In the genomic region with DNA sequence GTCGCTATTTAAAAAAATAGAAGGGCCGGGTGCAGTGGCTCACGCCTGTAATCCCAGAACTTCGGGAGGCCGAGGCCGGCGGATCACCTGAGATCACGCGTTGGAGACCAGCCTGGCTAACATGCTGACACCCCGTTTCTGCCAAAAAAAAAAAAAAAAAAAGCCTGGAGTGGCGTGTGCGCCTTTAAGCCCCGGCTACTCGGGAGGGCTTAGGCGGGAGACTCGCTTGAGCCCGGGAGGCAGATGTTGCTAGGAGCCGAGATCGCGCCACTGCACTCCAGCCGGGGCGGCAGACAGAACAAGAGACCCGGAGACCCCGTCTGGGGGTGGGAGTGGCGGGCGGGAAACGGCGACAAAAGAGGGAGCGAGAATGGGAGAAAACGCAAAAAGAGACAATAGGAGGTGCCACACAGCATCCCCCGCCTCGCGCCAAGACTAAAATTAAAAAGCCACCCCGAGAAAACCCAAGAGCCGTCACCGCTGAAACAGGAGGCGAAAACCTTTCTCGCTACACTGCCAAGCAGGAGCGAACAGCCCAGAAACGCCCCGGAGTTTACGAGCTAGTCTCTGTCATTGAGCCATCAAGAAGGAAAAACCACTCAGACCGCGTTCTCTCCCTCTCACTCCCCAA, we compare ENCODE assay signal across 8 cellular contexts. TPM values are rescaled to one million over a fixed set of nuclear protein-coding genes. Genes with fewer than 3 reads are reported as not detected.
DNase-seq lines count a peak whose midpoint lies in the region; ATAC-seq and TF ChIP-seq lines count a peak whose summit lies in the region.
"Not testable (repeated sequence)": the region's sequence is repeated elsewhere in the genome, so short reads cannot be mapped to it uniquely, and the experiment has no call there.

No MANE protein-coding gene starts in this region.

- H3K27me3 Mint-ChIP-seq in activated CD8-positive, alpha-beta T cell treated with anti-CD3 and anti-CD28 coated beads, Interleukin-2, amount 10 ng/mL, durations not matched to agents 7 days and 5 days (ENCODE audit: low read depth) = not testable (repeated sequence)

- H3K9ac ChIP-seq in BLaER1; trophoblast cell (ENCODE audit: low read length): not testable (repeated sequence)

- not testable (repeated sequence) for H3K9me3 Mint-ChIP-seq in activated CD8-positive, alpha-beta T cell treated with anti-CD3 and anti-CD28 coated beads, Interleukin-2, amount 10 ng/mL, durations not matched to agents 7 days and 5 days (ENCODE audit: insufficient read depth)

- H2AFZ ChIP-seq in OCI-LY7 (ENCODE audit: low read length); trophoblast cell (ENCODE audit: insufficient read depth, low read length, poor library complexity): not testable (repeated sequence)

- not testable (repeated sequence) for H3K4ac ChIP-seq in trophoblast cell (ENCODE audit: low read depth, low read length)

- not testable (repeated sequence) for H3K4me2 ChIP-seq in BLaER1; OCI-LY7 (ENCODE audit: low read length); trophoblast cell (ENCODE audit: low read length)

- H4K91ac ChIP-seq in trophoblast cell (ENCODE audit: low read depth, low read length) = not testable (repeated sequence)

- not testable (repeated sequence) for H3K4me1 Mint-ChIP-seq in activated CD8-positive, alpha-beta T cell treated with anti-CD3 and anti-CD28 coated beads, Interleukin-2, amount 10 ng/mL, durations not matched to agents 7 days and 5 days (ENCODE audit: low read depth)

- TSS peak; percentile 100 for BruUV-seq in OCI-LY7 (replicated peaks; lab: Mats Ljungman, UMichigan)

- not testable (repeated sequence) for H3K36me3 ChIP-seq in BLaER1; OCI-LY7 (ENCODE audit: insufficient read depth, low read length); adrenal gland (replicated peaks in 1 of 2); left ventricle myocardium inferior; trophoblast cell (ENCODE audit: control insufficient read depth in 1 of 2, insufficient read depth in 2 of 2, low read length in 2 of 2)

- H4K20me1 ChIP-seq in BLaER1; OCI-LY7 (ENCODE audit: insufficient read depth, low read length): not testable (repeated sequence)

- H3K4me3 ChIP-seq in BLaER1 (0 out of 2 replicates have a peak overlapping the region, but pooled peaks have one; percentile 38), left ventricle myocardium inferior (peak overlapping the region; percentile 56)
- H3K4me3 ChIP-seq in OCI-LY7 (ENCODE audit: low read depth, low read length, poor library complexity, severe bottlenecking); adrenal gland; trophoblast cell (ENCODE audit: low read depth, low read length): not testable (repeated sequence)

- WGBS in adrenal gland, 4 donors = 0% methylated on average over 18 to 23 of the region's 44 CpGs; no CpG with 5 or more reads in 2 of the 4 donors
- WGBS in trophoblast cell (ENCODE audit: extremely low coverage, insufficient coverage, insufficient read length) = no CpG with 5 or more reads among the region's 44 CpGs

- not testable (repeated sequence) for H3K14ac ChIP-seq in trophoblast cell (ENCODE audit: low read length)

- not testable (repeated sequence) for DNase-seq in OCI-LY7 (ENCODE audit: low spot score); trophoblast cell
- peak; percentile 95 for DNase-seq in activated CD8-positive, alpha-beta T cell treated with anti-CD3 and anti-CD28 coated beads, Interleukin-2, amount 10 ng/mL, durations not matched to agents 7 days and 5 days
- peak; percentile 66 to 97 (median 79) for DNase-seq in adrenal gland
- DNase-seq in left ventricle myocardium inferior = peak; percentile 68
- peak; percentile 62 to 63 for DNase-seq in stimulated activated CD8-positive, alpha-beta memory T cell treated with anti-CD3 and anti-CD28 coated beads, Interleukin-2, amount 100 ng/mL, for 1 hour (ENCODE audit: low read depth in 2 of 2)

- H2BK120ac ChIP-seq in trophoblast cell (ENCODE audit: insufficient read depth, low read length, poor library complexity) = not testable (repeated sequence)

- H3K27me3 ChIP-seq in BLaER1; adrenal gland; left ventricle myocardium inferior (ENCODE audit: low read depth); trophoblast cell (ENCODE audit: insufficient read depth, low read length): not testable (repeated sequence)

- H3K79me2 ChIP-seq in OCI-LY7 (ENCODE audit: insufficient read depth, low read depth, low read length); trophoblast cell (ENCODE audit: control insufficient read depth, insufficient read depth, low read length, poor library complexity): not testable (repeated sequence)

- TF ChIP-seq CTCF in OCI-LY7 (conservative IDR thresholded peaks at IDR 0.05; ENCODE audit: low read length); adrenal gland (IDR thresholded peaks at IDR 0.05); left ventricle myocardium inferior (IDR thresholded peaks at IDR 0.05; ENCODE audit: borderline replicate concordance): not testable (repeated sequence)

- CTCF ChIA-PET in OCI-LY7 (lab: Charles Lee; ENCODE audit: unreplicated experiment); activated CD8-positive, alpha-beta T cell treated with anti-CD3 and anti-CD28 coated beads, Interleukin-2, amount 10 ng/mL, durations not matched to agents 7 days and 5 days (lab: Charles Lee): not testable (repeated sequence)

- H2BK5ac ChIP-seq in trophoblast cell (ENCODE audit: low read depth, low read length, poor library complexity) = not testable (repeated sequence)

- peak; percentile 35 for ATAC-seq in GM21515 (IDR thresholded peaks at IDR 0.05; ENCODE audit: unreplicated experiment)
- peak; percentile 49 for ATAC-seq in activated CD8-positive, alpha-beta T cell treated with anti-CD3 and anti-CD28 coated beads, Interleukin-2, amount 10 ng/mL, durations not matched to agents 7 days and 5 days

- H3K9me2 ChIP-seq in OCI-LY7 (ENCODE audit: insufficient read depth, low read length) = not testable (repeated sequence)

- peak overlapping the region; percentile 94 for H3K27ac Mint-ChIP-seq in activated CD8-positive, alpha-beta T cell treated with anti-CD3 and anti-CD28 coated beads, Interleukin-2, amount 10 ng/mL, durations not matched to agents 7 days and 5 days

- H3K79me1 ChIP-seq in trophoblast cell (ENCODE audit: low read length) = not testable (repeated sequence)

- intact Hi-C loops in OCI-LY7 (cut with micrococcal nuclease; ENCODE audit: unreplicated experiment); adrenal gland (cut with DNase I); left ventricle myocardium inferior (cut with micrococcal nuclease): not testable (repeated sequence)

- not testable (repeated sequence) for H3K4me1 ChIP-seq in BLaER1; OCI-LY7 (ENCODE audit: insufficient read depth, low read length, poor library complexity, severe bottlenecking); adrenal gland (replicated peaks in 1 of 2); left ventricle myocardium inferior; trophoblast cell (ENCODE audit: control insufficient read depth in 1 of 2, insufficient read depth in 2 of 2, low read length in 2 of 2)

- not testable (repeated sequence) for H2BK12ac ChIP-seq in trophoblast cell (ENCODE audit: low read length)

- not testable (repeated sequence) for H4K12ac ChIP-seq in trophoblast cell (ENCODE audit: low read depth, low read length)

- not testable (repeated sequence) for H3K27ac ChIP-seq in BLaER1
- peak overlapping the region; percentile 69 for H3K27ac ChIP-seq in OCI-LY7 (ENCODE audit: low read depth, low read length, poor library complexity, severe bottlenecking)
- H3K27ac ChIP-seq in adrenal gland = peak overlapping the region in 1 of 5 donors; percentile 78
- H3K27ac ChIP-seq in left ventricle myocardium inferior (replicated peaks) = peak overlapping the region; percentile 80
- H3K27ac ChIP-seq in trophoblast cell (ENCODE audit: low read depth, low read length) = peak overlapping the region; percentile 34

- not testable (repeated sequence) for H3K18ac ChIP-seq in trophoblast cell (ENCODE audit: low read length)

- peak in 1 of 2 donors; percentile 59 for TF ChIP-seq POLR2A in adrenal gland (IDR thresholded peaks at IDR 0.05)

- H3K4me3 Mint-ChIP-seq in activated CD8-positive, alpha-beta T cell treated with anti-CD3 and anti-CD28 coated beads, Interleukin-2, amount 10 ng/mL, durations not matched to agents 7 days and 5 days = peak overlapping the region; percentile 74

- not testable (repeated sequence) for H3K36me3 Mint-ChIP-seq in activated CD8-positive, alpha-beta T cell treated with anti-CD3 and anti-CD28 coated beads, Interleukin-2, amount 10 ng/mL, durations not matched to agents 7 days and 5 days (ENCODE audit: low read depth)

- not testable (repeated sequence) for H3K9me3 ChIP-seq in BLaER1; OCI-LY7 (ENCODE audit: low read length); adrenal gland (replicated peaks in 1 of 3); left ventricle myocardium inferior (replicated peaks); trophoblast cell (ENCODE audit: insufficient read depth, low read depth, low read length)

- not testable (repeated sequence) for H3K23ac ChIP-seq in trophoblast cell (ENCODE audit: low read length)

- POLR2A ChIA-PET in OCI-LY7 (lab: Charles Lee) = interaction anchor here (0.6 kb wide), 1 partner anchor 244 kb away, joined by 3 read pairs; no protein-coding TSS in a partner anchor
- POLR2A ChIA-PET in activated CD8-positive, alpha-beta T cell treated with anti-CD3 and anti-CD28 coated beads, Interleukin-2, amount 10 ng/mL, durations not matched to agents 7 days and 5 days (lab: Charles Lee) = interaction anchor here (0.6 kb wide), 1 partner anchor 315 kb away, joined by 3 read pairs; the partner anchor contains the start of gene MAPK7

- not testable (repeated sequence) for H2AK5ac ChIP-seq in trophoblast cell (ENCODE audit: low read length)

- not testable (repeated sequence) for H4K8ac ChIP-seq in trophoblast cell (ENCODE audit: low read depth, low read length)

RNA-seq across cellular contexts. Expression of gene GRAP, which starts 16.7 kb away (rescaled TPM):
- 176 and 221 TPM in 2 replicates for total RNA-seq in OCI-LY7 (2014; rRNA removed; shearing (Covaris generic))
- 125 and 154 TPM in 2 replicates for total RNA-seq in OCI-LY7 (2022)
- 10 to 100 TPM; 25.9 to 26.3 TPM for total RNA-seq in activated CD8-positive, alpha-beta T cell treated with anti-CD3 and anti-CD28 coated beads, Interleukin-2, amount 10 ng/mL, durations not matched to agents 7 days and 5 days
- 10 to 100 TPM in 1 of 8 donors, 1 to 10 TPM in 7; 4.8 to 11.7 (median 7.5) TPM for total RNA-seq in adrenal gland
- 10 to 100 TPM in 1 of 3 donors, 1 to 10 TPM in 2; 1.7 to 17.0 (median 8.4) TPM for polyA plus RNA-seq in adrenal gland
- 1.7 TPM for total RNA-seq in left ventricle myocardium inferior
- polyA plus RNA-seq in trophoblast cell (2013) = 1.3 and 1.6 TPM in 2 replicates

RNA-seq across cellular contexts. Expression of gene FAM83G, which starts 58.9 kb away (rescaled TPM):
- total RNA-seq in OCI-LY7 (2014; rRNA removed; shearing (Covaris generic)) = 5.0 and 15.3 TPM in 2 replicates
- total RNA-seq in OCI-LY7 (2022) = 9.1 and 10.4 TPM in 2 replicates
- total RNA-seq in activated CD8-positive, alpha-beta T cell treated with anti-CD3 and anti-CD28 coated beads, Interleukin-2, amount 10 ng/mL, durations not matched to agents 7 days and 5 days = 1 to 10 TPM; 4.0 to 4.5 TPM
- total RNA-seq in adrenal gland = 1 to 10 TPM; 2.6 to 7.3 (median 4.6) TPM
- 1 to 10 TPM; 1.8 to 3.5 (median 2.5) TPM for polyA plus RNA-seq in adrenal gland
- 2.2 TPM for total RNA-seq in left ventricle myocardium inferior
- 29.3 and 31.0 TPM in 2 replicates for polyA plus RNA-seq in trophoblast cell (2013)

Comparison
In these comparisons a context has a peak if more than half of its experiments do, and no peak if none do; other contexts are left out.
1. RNA of gene GRAP, which starts 16.7 kb away (total RNA-seq): 125 to 221 TPM in OCI-LY7; 25.9 to 26.3 TPM in activated CD8-positive, alpha-beta T cell treated with anti-CD3 and anti-CD28 coated beads, Interleukin-2, amount 10 ng/mL, durations not matched to agents 7 days and 5 days, 4.8 to 11.7 TPM in adrenal gland and 1.7 TPM in left ventricle myocardium inferior (single experiment); every median in the first group is over 4 times any median in the second.